ENCODE assay signal across 7 cellular contexts in the genomic region with DNA sequence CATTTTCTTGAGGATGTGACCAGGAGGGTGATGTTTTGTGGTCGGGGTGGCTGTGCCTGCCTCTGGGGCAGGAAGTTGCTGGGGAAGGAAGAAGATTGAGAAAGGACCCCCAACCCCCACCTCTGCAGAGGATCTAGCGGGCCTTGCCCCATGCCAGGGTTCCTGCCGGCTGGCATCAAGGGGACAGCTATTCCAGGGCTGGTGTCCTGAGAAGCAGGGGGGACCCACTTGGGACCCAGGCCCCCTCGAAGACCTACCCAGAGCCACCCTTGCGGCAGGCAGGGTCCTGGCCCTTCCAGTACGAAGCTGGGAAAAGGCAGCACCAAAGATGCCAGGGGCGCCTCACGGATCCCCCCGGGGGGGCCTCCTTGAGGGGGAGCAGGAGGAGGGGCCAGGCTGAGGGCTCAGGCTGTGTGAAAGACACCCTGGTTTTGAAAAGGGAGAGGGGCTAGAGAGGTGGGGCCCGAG. TPM values are rescaled to one million over a fixed set of nuclear protein-coding genes. Genes with fewer than 3 reads are reported as not detected.
DNase-seq lines count a peak whose midpoint lies in the region; ATAC-seq and TF ChIP-seq lines count a peak whose summit lies in the region.

No MANE protein-coding gene starts in this region.

- H3K27me3 ChIP-seq in Loucy (ENCODE audit: insufficient read depth, low read length, poor library complexity, severe bottlenecking): no peaks in the 10 kb centered on the region
- no peaks in the 10 kb centered on the region for H3K27me3 ChIP-seq in stomach smooth muscle (ENCODE audit: control insufficient read depth in 1 of 2, insufficient read depth in 2 of 2, low read length in 2 of 2)

- H3F3A ChIP-seq in Loucy (ENCODE audit: low read depth): no peaks in the 10 kb centered on the region

- no peaks in the 10 kb centered on the region for H3K27me3 Mint-ChIP-seq in activated CD8-positive, alpha-beta T cell treated with anti-CD3 and anti-CD28 coated beads, Interleukin-2, amount 10 ng/mL, durations not matched to agents 7 days and 5 days (ENCODE audit: low read depth)
- no peaks in the 10 kb centered on the region for H3K27me3 Mint-ChIP-seq in immature natural killer cell (ENCODE audit: low read depth in 3 of 3)

- peaks cover 48% of the 10 kb centered on the region for H3K4me1 Mint-ChIP-seq in activated CD8-positive, alpha-beta T cell treated with anti-CD3 and anti-CD28 coated beads, Interleukin-2, amount 10 ng/mL, durations not matched to agents 7 days and 5 days (ENCODE audit: low read depth)
- H3K4me1 Mint-ChIP-seq in immature natural killer cell: peaks cover 24 to 32% of the 10 kb centered on the region in 2 donors

- H3K9me3 ChIP-seq in Loucy (ENCODE audit: insufficient read depth, low read depth, low read length) (no peaks in the 10 kb centered on the region), stomach smooth muscle (ENCODE audit: control insufficient read depth in 2 of 2, low read length in 2 of 2) (no peaks in the 10 kb centered on the region)

- H3K9me3 Mint-ChIP-seq in activated CD8-positive, alpha-beta T cell treated with anti-CD3 and anti-CD28 coated beads, Interleukin-2, amount 10 ng/mL, durations not matched to agents 7 days and 5 days (ENCODE audit: insufficient read depth): no peaks in the 10 kb centered on the region
- no peaks in the 10 kb centered on the region for H3K9me3 Mint-ChIP-seq in immature natural killer cell

- peak overlapping the region; percentile 57 for H3K9ac ChIP-seq in Loucy (ENCODE audit: low read depth, low read length, poor library complexity, severe bottlenecking)
- H3K9ac ChIP-seq in stomach smooth muscle (ENCODE audit: low read length in 2 of 2): no peak overlapping the region

- peak overlapping the region; percentile 70 for H3K4me2 ChIP-seq in Loucy (ENCODE audit: low read depth, low read length, poor library complexity, severe bottlenecking)

- no peaks in the 10 kb centered on the region for H3K9me2 ChIP-seq in Loucy (replicated peaks; ENCODE audit: low read depth, low read length)

- CTCF ChIA-PET in activated CD8-positive, alpha-beta T cell treated with anti-CD3 and anti-CD28 coated beads, Interleukin-2, amount 10 ng/mL, durations not matched to agents 7 days and 5 days (lab: Charles Lee): interaction anchor here (1.2 to 2.0 kb wide), 3 partner anchors 12 to 155 kb away, joined by 4 to 7 read pairs (median 4); no protein-coding TSS in a partner anchor

- DNase-seq in activated CD8-positive, alpha-beta T cell treated with anti-CD3 and anti-CD28 coated beads, Interleukin-2, amount 10 ng/mL, durations not matched to agents 7 days and 5 days: no peak
- DNase-seq in immature natural killer cell (no peak), cortex of kidney (lab: John Stamatoyannopoulos, UW) (no peak)

- H2AFZ ChIP-seq in Loucy (ENCODE audit: low read length): peak overlapping the region; percentile 34; the same call in 1 of the 2 replicates

- no peak for TF ChIP-seq CTCF in Loucy (conservative IDR thresholded peaks at IDR 0.05; ENCODE audit: low read length)

- peaks cover 48% of the 10 kb centered on the region for H3K4me1 ChIP-seq in Loucy (ENCODE audit: insufficient read depth, low read length, poor library complexity, severe bottlenecking)
- H3K4me1 ChIP-seq in stomach smooth muscle (ENCODE audit: control insufficient read depth, insufficient read depth, low read length): peaks cover 74% of the 10 kb centered on the region

- peaks cover 3% of the 10 kb centered on the region for H3K36me3 Mint-ChIP-seq in activated CD8-positive, alpha-beta T cell treated with anti-CD3 and anti-CD28 coated beads, Interleukin-2, amount 10 ng/mL, durations not matched to agents 7 days and 5 days (ENCODE audit: low read depth)
- H3K36me3 Mint-ChIP-seq in immature natural killer cell: no peaks in the 10 kb centered on the region

- H3K36me3 ChIP-seq in Loucy (ENCODE audit: insufficient read depth, low read length) (no peaks in the 10 kb centered on the region), stomach smooth muscle (ENCODE audit: control insufficient read depth in 2 of 2, insufficient read depth in 2 of 2, low read length in 2 of 2) (no peaks in the 10 kb centered on the region)

- POLR2A ChIA-PET in activated CD8-positive, alpha-beta T cell treated with anti-CD3 and anti-CD28 coated beads, Interleukin-2, amount 10 ng/mL, durations not matched to agents 7 days and 5 days (lab: Charles Lee): interaction anchor here (0.6 to 3.8 kb wide), 5 partner anchors 12 to 557 kb away, joined by 3 to 30 read pairs (median 3); no protein-coding TSS in a partner anchor

- H3K79me2 ChIP-seq in Loucy (ENCODE audit: insufficient read depth, low read length): no peaks in the 10 kb centered on the region

- H3K4me3 ChIP-seq in Loucy (ENCODE audit: low read length, poor library complexity, severe bottlenecking) (peak overlapping the region; percentile 45), stomach smooth muscle (ENCODE audit: low read length in 2 of 2) (no peak overlapping the region)

- peak overlapping the region; percentile 60 for H3K27ac ChIP-seq in stomach smooth muscle (ENCODE audit: low read length)

- H3K27ac Mint-ChIP-seq in activated CD8-positive, alpha-beta T cell treated with anti-CD3 and anti-CD28 coated beads, Interleukin-2, amount 10 ng/mL, durations not matched to agents 7 days and 5 days: peak overlapping the region; percentile 91
- peak overlapping the region in 2 of 6 donors; percentile 57 to 75 for H3K27ac Mint-ChIP-seq in immature natural killer cell

- peak overlapping the region; percentile 82 for H3K4me3 Mint-ChIP-seq in activated CD8-positive, alpha-beta T cell treated with anti-CD3 and anti-CD28 coated beads, Interleukin-2, amount 10 ng/mL, durations not matched to agents 7 days and 5 days
- H3K4me3 Mint-ChIP-seq in immature natural killer cell: peak overlapping the region; percentile 21 to 78 (median 61)

- no peak for ATAC-seq in activated CD8-positive, alpha-beta T cell treated with anti-CD3 and anti-CD28 coated beads, Interleukin-2, amount 10 ng/mL, durations not matched to agents 7 days and 5 days
- ATAC-seq in HG03095 (IDR thresholded peaks at IDR 0.05; ENCODE audit: unreplicated experiment): no peak
- no peak for ATAC-seq in GM18867 (IDR thresholded peaks at IDR 0.05; ENCODE audit: unreplicated experiment)

- no peaks in the 10 kb centered on the region for H4K20me1 ChIP-seq in Loucy (ENCODE audit: insufficient read depth, low read length, poor library complexity, severe bottlenecking)

RNA-seq across cellular contexts. Expression of a gene that starts 6.6 kb away (rescaled TPM):
- 10 to 100 TPM; 88.2 to 93.0 TPM for total RNA-seq in activated CD8-positive, alpha-beta T cell treated with anti-CD3 and anti-CD28 coated beads, Interleukin-2, amount 10 ng/mL, durations not matched to agents 7 days and 5 days
- 10 to 100 TPM; 12.6 to 71.0 (median 22.7) TPM for polyA plus RNA-seq in immature natural killer cell

RNA-seq across cellular contexts. Expression of a gene that starts 43.3 kb away (rescaled TPM):
- total RNA-seq in activated CD8-positive, alpha-beta T cell treated with anti-CD3 and anti-CD28 coated beads, Interleukin-2, amount 10 ng/mL, durations not matched to agents 7 days and 5 days: 10 to 100 TPM; 42.3 to 44.3 TPM
- 10 to 100 TPM; 35.1 to 43.7 (median 40.2) TPM for polyA plus RNA-seq in immature natural killer cell

RNA-seq across cellular contexts. Expression of a gene that starts 44.2 kb away (rescaled TPM):
- 100 to 1,000 TPM; 252 to 255 TPM for total RNA-seq in activated CD8-positive, alpha-beta T cell treated with anti-CD3 and anti-CD28 coated beads, Interleukin-2, amount 10 ng/mL, durations not matched to agents 7 days and 5 days
- 100 to 1,000 TPM; 207 to 318 (median 314) TPM for polyA plus RNA-seq in immature natural killer cell
